7 cellular contexts compared by ENCODE assay signal in genomic region chr7:22357311-22358175, GRCh38. TPM values are rescaled to one million over a fixed set of nuclear protein-coding genes. Genes with fewer than 3 reads are reported as not detected.
A peak's percentile ranks its signal among the peaks of the same experiment; 100 is the strongest.
DNase-seq lines count a peak whose midpoint lies in the region; ATAC-seq and TF ChIP-seq lines count a peak whose summit lies in the region.

No MANE protein-coding gene starts in this region.

- peak; percentile 13 for DNase-seq in EL
- peak; percentile 62 for DNase-seq in MG63
- no peak for DNase-seq in breast epithelium (ENCODE audit: low spot score in 2 of 2)
- DNase-seq in memory B cell (ENCODE audit: low spot score in 2 of 2) = no peak
- DNase-seq in stimulated activated CD4-positive, alpha-beta T cell treated with anti-CD3 and anti-CD28 coated beads, Interleukin-4, amount 100 ng/mL, for 1 hour = no peak
- no peak for DNase-seq in NCI-H1930 (lab: John Stamatoyannopoulos, UW)

- no peak for ATAC-seq in memory B cell (ENCODE audit: low read depth)
- ATAC-seq in HG02870 (IDR thresholded peaks at IDR 0.05; ENCODE audit: unreplicated experiment) = no peak

- H3K9me3 ChIP-seq in MG63 (no peaks in the 10 kb centered on the region), breast epithelium (no peaks in the 10 kb centered on the region)

- no peak for TF ChIP-seq CTCF in breast epithelium (IDR thresholded peaks at IDR 0.05)

- TF ChIP-seq POLR2A in breast epithelium (IDR thresholded peaks at IDR 0.05) = no peak

- H3K27ac ChIP-seq in breast epithelium = peak overlapping the region; percentile 73 to 85

- no peaks in the 10 kb centered on the region for H3K27me3 ChIP-seq in MG63
- H3K27me3 ChIP-seq in breast epithelium = no peaks in the 10 kb centered on the region

- no peaks in the 10 kb centered on the region for H3K36me3 Mint-ChIP-seq in memory B cell

- no peak overlapping the region for H3K27ac Mint-ChIP-seq in memory B cell

- intact Hi-C loops in breast epithelium (cut with DNase I; ENCODE audit: low total_unique reads) = no loop called here

- peak overlapping the region; percentile 29; the same call in 1 of the 2 replicates for H3K4me3 ChIP-seq in MG63
- peak overlapping the region; percentile 37 to 79 (median 66) for H3K4me3 ChIP-seq in breast epithelium

- H3K36me3 ChIP-seq in MG63 (no peaks in the 10 kb centered on the region), breast epithelium (no peaks in the 10 kb centered on the region)

- no peaks in the 10 kb centered on the region for H3K4me1 ChIP-seq in breast epithelium

- H3K4me1 Mint-ChIP-seq in memory B cell = peaks cover 11% of the 10 kb centered on the region

- peaks cover 30% of the 10 kb centered on the region for H3K27me3 Mint-ChIP-seq in memory B cell

- peaks cover 7% of the 10 kb centered on the region for H3K9me3 Mint-ChIP-seq in memory B cell

- H3K4me3 Mint-ChIP-seq in memory B cell = peak overlapping the region; percentile 87

RNA-seq across cellular contexts. Expression of gene RAPGEF5, which starts 0.6 kb away (rescaled TPM):
- total RNA-seq in MG63 (2014; rRNA removed; shearing (Covaris generic); ENCODE audit: low replicate concordance) = 0.30 and 1.2 TPM in 2 replicates
- total RNA-seq in breast epithelium = 10 to 100 TPM; 18.7 to 78.0 (median 41.9) TPM

Comparison
In these comparisons a context has a peak if more than half of its experiments do, and no peak if none do; other contexts are left out.
1. DNase-seq: peak in EL (single experiment) and MG63 (single experiment); none in breast epithelium (0 of 2), memory B cell (0 of 2), stimulated activated CD4-positive, alpha-beta T cell treated with anti-CD3 and anti-CD28 coated beads, Interleukin-4, amount 100 ng/mL, for 1 hour (single experiment) and NCI-H1930 (0 of 2).